In the genomic region with DNA sequence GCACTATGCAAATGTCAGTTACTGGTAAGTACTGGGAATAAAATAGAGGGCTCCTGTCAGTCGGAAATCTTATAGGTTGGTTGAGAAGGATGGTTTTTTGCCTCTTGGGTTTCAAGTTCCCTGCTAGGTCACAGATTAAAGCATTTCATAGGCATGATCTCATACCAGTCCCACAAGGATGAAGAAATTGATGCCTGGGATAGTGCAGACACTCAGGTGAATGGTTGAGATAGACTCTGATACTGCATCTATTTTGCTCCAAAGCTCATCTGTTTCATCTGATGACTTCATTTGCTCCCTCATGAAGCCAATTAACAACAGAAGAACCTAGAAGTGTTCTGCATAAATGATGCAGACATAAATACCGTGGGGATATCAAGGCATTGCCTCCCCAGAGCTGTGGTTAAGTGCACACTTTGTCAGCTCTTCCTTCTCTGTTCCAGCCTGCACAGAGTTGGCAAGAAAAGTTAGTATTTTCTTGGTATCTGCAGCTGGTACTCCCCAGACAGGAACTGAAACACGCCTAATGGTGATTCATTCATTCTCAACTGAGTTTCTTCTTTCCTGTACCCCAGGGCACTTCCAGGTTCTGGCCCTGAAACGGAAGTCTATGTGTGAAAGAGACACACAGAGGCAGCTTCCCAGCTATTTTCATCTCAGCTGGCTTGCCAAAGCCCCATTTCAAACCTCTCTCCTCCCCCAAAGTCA, we compare ENCODE assay signal across 9 cellular contexts.
DNase-seq lines count a peak whose midpoint lies in the region; ATAC-seq, FAIRE-seq and TF ChIP-seq lines count a peak whose summit lies in the region.
"Had no signal": no experiment of that assay in that cellular context is flagged by ENCODE, and none has a peak within 500 bp of the region (broad histone marks: within the 10 kb centered on the region; RNA-seq: fewer than 3 reads in every experiment).

No MANE protein-coding gene starts in this region.

- H3K27me3 Mint-ChIP-seq in neural progenitor cell (ENCODE audit: insufficient read depth, low read depth): no peaks in the 10 kb centered on the region

- POLR2A ChIA-PET in SK-N-SH (lab: Yijun Ruan, JAX): no interaction called here

- H3K4me1 Mint-ChIP-seq in neural progenitor cell: no peaks in the 10 kb centered on the region

- no peak overlapping the region for H3K4me3 Mint-ChIP-seq in neural progenitor cell
- H3K4me3 Mint-ChIP-seq: nephron progenitor cell had no signal

- DNase-seq in SK-N-SH (no peak), neural progenitor cell (ENCODE audit: low spot score) (no peak), COR-L47 (lab: John Stamatoyannopoulos, UW) (no peak), kidney (no peak), Karpas-422 (no peak), NCI-H2107 (lab: John Stamatoyannopoulos, UW) (no peak)
- DNase-seq: nephron progenitor cell had no signal

- TF ChIP-seq CTCF in SK-N-SH (IDR thresholded peaks at IDR 0.05) (no peak), neural progenitor cell (IDR thresholded peaks at IDR 0.05) (no peak), kidney (IDR thresholded peaks at IDR 0.05; ENCODE audit: borderline replicate concordance, extremely low read depth, insufficient read depth) (no peak)

- no peaks in the 10 kb centered on the region for H3F3A ChIP-seq in SK-N-SH (replicated peaks; ENCODE audit: insufficient read depth)
- H3F3A ChIP-seq in neural progenitor cell (ENCODE audit: low read depth): no peaks in the 10 kb centered on the region

- no peak for TF ChIP-seq RAD21 in SK-N-SH (IDR thresholded peaks at IDR 0.05; ENCODE audit: low read length)

- CTCF ChIA-PET in SK-N-SH (lab: Yijun Ruan, JAX): no interaction called here

- intact Hi-C loops in kidney (cut with DNase I): no loop called here

- H4K20me1 ChIP-seq in SK-N-SH (ENCODE audit: insufficient read depth) (no peaks in the 10 kb centered on the region), neural progenitor cell (ENCODE audit: low read depth) (no peaks in the 10 kb centered on the region), Karpas-422 (ENCODE audit: insufficient read depth, low read depth, low read length) (no peaks in the 10 kb centered on the region)

- H3K36me3 ChIP-seq in SK-N-SH (replicated peaks in 1 of 2; ENCODE audit: control insufficient read depth in 1 of 2, insufficient read depth in 2 of 2, low read length in 1 of 2) (no peaks in the 10 kb centered on the region), neural progenitor cell (no peaks in the 10 kb centered on the region), kidney (ENCODE audit: control insufficient read depth in 1 of 2, insufficient read depth in 2 of 2, low read length in 2 of 2) (no peaks in the 10 kb centered on the region), Karpas-422 (ENCODE audit: insufficient read depth, low read length) (no peaks in the 10 kb centered on the region)

- no peak for FAIRE-seq in kidney (lab: Jason Lieb, UNC)

- TF ChIP-seq EP300 in SK-N-SH (IDR thresholded peaks at IDR 0.05; ENCODE audit: borderline replicate concordance in 1 of 2, low read depth in 1 of 2, low read length in 1 of 2): no peak

- H3K9ac ChIP-seq in SK-N-SH (no peak overlapping the region), neural progenitor cell (no peak overlapping the region), kidney (ENCODE audit: low read length in 2 of 2) (no peak overlapping the region), Karpas-422 (ENCODE audit: low read length) (no peak overlapping the region)

- H3K4me1 ChIP-seq in SK-N-SH (ENCODE audit: control insufficient read depth in 1 of 2, insufficient read depth in 2 of 2, low read depth in 1 of 2, low read length in 1 of 2): peaks cover 0 to 4% of the 10 kb centered on the region in 2 experiments; a peak in 1 of 4 replicates
- H3K4me1 ChIP-seq in neural progenitor cell: peaks cover 4% of the 10 kb centered on the region
- no peaks in the 10 kb centered on the region for H3K4me1 ChIP-seq in kidney (ENCODE audit: control insufficient read depth in 1 of 2, insufficient read depth in 1 of 2, low read depth in 1 of 2, low read length in 2 of 2)
- H3K4me1 ChIP-seq in Karpas-422 (ENCODE audit: low read length): no peaks in the 10 kb centered on the region

- H3K4me2 ChIP-seq in SK-N-SH: 0 out of 2 replicates have a peak overlapping the region, but pooled peaks have one; percentile 35
- H3K4me2 ChIP-seq in neural progenitor cell: no peak overlapping the region
- no peak overlapping the region for H3K4me2 ChIP-seq in Karpas-422 (ENCODE audit: low read depth, low read length, poor library complexity, severe bottlenecking)

- peaks cover 4% of the 10 kb centered on the region for H3K9me3 Mint-ChIP-seq in neural progenitor cell

- no peaks in the 10 kb centered on the region for H3K36me3 Mint-ChIP-seq in neural progenitor cell

- ATAC-seq in GM18868 (IDR thresholded peaks at IDR 0.05; ENCODE audit: unreplicated experiment): peak; percentile 79
- ATAC-seq in HG02981 (IDR thresholded peaks at IDR 0.05; ENCODE audit: unreplicated experiment): peak; percentile 58

- H3K27me3 ChIP-seq in SK-N-SH (ENCODE audit: insufficient read depth) (no peaks in the 10 kb centered on the region), neural progenitor cell (no peaks in the 10 kb centered on the region), Karpas-422 (ENCODE audit: low read length) (no peaks in the 10 kb centered on the region)

- H3K79me2 ChIP-seq in SK-N-SH (ENCODE audit: insufficient read depth): no peaks in the 10 kb centered on the region
- H3K79me2 ChIP-seq in neural progenitor cell (ENCODE audit: low read depth): no peaks in the 10 kb centered on the region
- H3K79me2 ChIP-seq in Karpas-422 (ENCODE audit: low read length): no peaks in the 10 kb centered on the region

- no peaks in the 10 kb centered on the region for H3K9me3 ChIP-seq in SK-N-SH
- peaks cover 4% of the 10 kb centered on the region for H3K9me3 ChIP-seq in neural progenitor cell (ENCODE audit: low read depth)
- peaks cover 0 to 2% of the 10 kb centered on the region in 2 donors for H3K9me3 ChIP-seq in kidney (ENCODE audit: control insufficient read depth in 1 of 2, low read length in 2 of 2)
- no peaks in the 10 kb centered on the region for H3K9me3 ChIP-seq in Karpas-422 (ENCODE audit: low read length)

- H3K4me3 ChIP-seq in SK-N-SH (ENCODE audit: low read depth in 2 of 2, low read length in 1 of 2) (no peak overlapping the region), neural progenitor cell (no peak overlapping the region), kidney (ENCODE audit: low read length in 2 of 2) (no peak overlapping the region), Karpas-422 (ENCODE audit: low read length) (no peak overlapping the region)

- H3K27ac Mint-ChIP-seq in neural progenitor cell: no peak overlapping the region
- H3K27ac Mint-ChIP-seq: nephron progenitor cell had no signal

- 45% methylated on average over 4 of the region's 4 CpGs for WGBS in SK-N-SH (ENCODE audit: low lambda C conversion rate)

- H3K9me2 ChIP-seq in SK-N-SH (no peaks in the 10 kb centered on the region), Karpas-422 (replicated peaks; ENCODE audit: insufficient read depth, low read length) (no peaks in the 10 kb centered on the region)

- peak overlapping the region; percentile 13 for H2AFZ ChIP-seq in SK-N-SH (ENCODE audit: low read depth)
- peak overlapping the region; percentile 85 for H2AFZ ChIP-seq in neural progenitor cell (replicated peaks)
- H2AFZ ChIP-seq in Karpas-422 (ENCODE audit: low read length): no peak overlapping the region

- no peak overlapping the region for H3K27ac ChIP-seq in SK-N-SH (ENCODE audit: low read depth in 2 of 2, low read length in 1 of 2)
- no peak overlapping the region for H3K27ac ChIP-seq in neural progenitor cell
- H3K27ac ChIP-seq in kidney (ENCODE audit: low read depth in 2 of 2, low read length in 2 of 2): no peak overlapping the region
- no peak overlapping the region for H3K27ac ChIP-seq in Karpas-422 (ENCODE audit: low read length)

TF ChIP-seq in SK-N-SH, 30 proteins besides CTCF, POLR2A, EP300 and RAD21 (continues in another document):
- TF ChIP-seq, protein P1, sequence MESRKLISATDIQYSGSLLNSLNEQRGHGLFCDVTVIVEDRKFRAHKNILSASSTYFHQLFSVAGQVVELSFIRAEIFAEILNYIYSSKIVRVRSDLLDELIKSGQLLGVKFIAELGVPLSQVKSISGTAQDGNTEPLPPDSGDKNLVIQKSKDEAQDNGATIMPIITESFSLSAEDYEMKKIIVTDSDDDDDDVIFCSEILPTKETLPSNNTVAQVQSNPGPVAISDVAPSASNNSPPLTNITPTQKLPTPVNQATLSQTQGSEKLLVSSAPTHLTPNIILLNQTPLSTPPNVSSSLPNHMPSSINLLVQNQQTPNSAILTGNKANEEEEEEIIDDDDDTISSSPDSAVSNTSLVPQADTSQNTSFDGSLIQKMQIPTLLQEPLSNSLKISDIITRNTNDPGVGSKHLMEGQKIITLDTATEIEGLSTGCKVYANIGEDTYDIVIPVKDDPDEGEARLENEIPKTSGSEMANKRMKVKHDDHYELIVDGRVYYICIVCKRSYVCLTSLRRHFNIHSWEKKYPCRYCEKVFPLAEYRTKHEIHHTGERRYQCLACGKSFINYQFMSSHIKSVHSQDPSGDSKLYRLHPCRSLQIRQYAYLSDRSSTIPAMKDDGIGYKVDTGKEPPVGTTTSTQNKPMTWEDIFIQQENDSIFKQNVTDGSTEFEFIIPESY (IDR thresholded peaks at IDR 0.05; ENCODE audit: borderline replicate concordance, low read depth): no peak
- TF ChIP-seq TCF12 (IDR thresholded peaks at IDR 0.05) (no peak), FOSL2 (IDR thresholded peaks at IDR 0.05; ENCODE audit: borderline replicate concordance, low read depth) (no peak), EZH2phosphoT487 (IDR thresholded peaks at IDR 0.05; ENCODE audit: borderline replicate concordance, low read depth) (no peak), NRF1 (IDR thresholded peaks at IDR 0.05; ENCODE audit: low read depth, low read length) (no peak), FOXM1 (IDR thresholded peaks at IDR 0.05; ENCODE audit: low read depth) (no peak), NFIC (IDR thresholded peaks at IDR 0.05; ENCODE audit: borderline replicate concordance) (no peak), MEF2A (IDR thresholded peaks at IDR 0.05; ENCODE audit: borderline replicate concordance, low read depth) (no peak), RCOR1 (IDR thresholded peaks at IDR 0.05; ENCODE audit: low read length) (no peak), RXRA (IDR thresholded peaks at IDR 0.05; ENCODE audit: borderline replicate concordance, low read depth) (no peak), TAF1 (IDR thresholded peaks at IDR 0.05; ENCODE audit: borderline replicate concordance, low read depth, low read length) (no peak)
- TF ChIP-seq, protein P2, sequence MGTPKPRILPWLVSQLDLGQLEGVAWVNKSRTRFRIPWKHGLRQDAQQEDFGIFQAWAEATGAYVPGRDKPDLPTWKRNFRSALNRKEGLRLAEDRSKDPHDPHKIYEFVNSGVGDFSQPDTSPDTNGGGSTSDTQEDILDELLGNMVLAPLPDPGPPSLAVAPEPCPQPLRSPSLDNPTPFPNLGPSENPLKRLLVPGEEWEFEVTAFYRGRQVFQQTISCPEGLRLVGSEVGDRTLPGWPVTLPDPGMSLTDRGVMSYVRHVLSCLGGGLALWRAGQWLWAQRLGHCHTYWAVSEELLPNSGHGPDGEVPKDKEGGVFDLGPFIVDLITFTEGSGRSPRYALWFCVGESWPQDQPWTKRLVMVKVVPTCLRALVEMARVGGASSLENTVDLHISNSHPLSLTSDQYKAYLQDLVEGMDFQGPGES (IDR thresholded peaks at IDR 0.05; ENCODE audit: low read depth, low read length): no peak
